Comparison of ENCODE assay signal across 14 cellular contexts in the genomic region with DNA sequence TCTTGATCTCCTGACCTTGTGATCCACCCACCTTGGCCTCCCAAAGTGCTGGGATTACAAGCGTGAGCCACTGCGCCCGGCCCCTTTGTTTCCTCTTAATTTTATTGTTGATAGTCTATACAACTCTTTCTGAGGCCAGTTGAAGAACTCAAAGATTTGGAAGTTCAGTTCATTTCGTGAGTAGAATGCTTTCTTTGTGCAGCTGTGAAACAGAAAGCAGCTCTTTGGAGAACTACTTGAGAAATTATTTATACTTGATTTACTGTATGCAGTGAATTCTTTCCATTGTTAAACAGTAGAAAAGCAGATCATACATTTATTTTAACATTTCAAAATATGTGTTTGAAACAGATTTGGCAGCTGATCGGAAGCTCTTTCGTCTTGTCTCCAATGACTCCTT.
"Had no signal": no experiment of that assay in that cellular context is flagged by ENCODE, and none has a peak within 500 bp of the region (broad histone marks: within the 10 kb centered on the region; RNA-seq: fewer than 3 reads in every experiment).

No MANE protein-coding gene starts in this region.

- H3K27me3 ChIP-seq: heart right ventricle, neutrophil, ovary, testis, uterus had no signal

- H3K27ac ChIP-seq: heart right ventricle, neutrophil, ovary, prostate gland, testis, uterus had no signal

- H3K9me3 Mint-ChIP-seq: memory B cell had no signal

- DNase-seq: activated CD4-positive, alpha-beta T cell treated with anti-CD3 and anti-CD28 coated beads, Interleukin-2, amount 50 U/mL, for 4 hours; heart right ventricle; islet precursor cell; left colon; ovary; stimulated activated CD4-positive, alpha-beta T cell treated with anti-CD3 and anti-CD28 coated beads, Interleukin-2, amount 100 ng/mL, for 48 hours; stimulated activated CD8-positive, alpha-beta memory T cell treated with anti-CD3 and anti-CD28 coated beads, Interleukin-4, amount 100 ng/mL, for 48 hours; stimulated activated naive CD4-positive, alpha-beta T cell; testis; trophoblast cell; uterus had no signal

- H3K27me3 Mint-ChIP-seq: memory B cell had no signal

- H3K4me1 ChIP-seq: prostate gland had no signal

- ATAC-seq: left colon had no signal

- H3K4me3 Mint-ChIP-seq: memory B cell had no signal

- H3K4me3 ChIP-seq: heart right ventricle, ovary, prostate gland, testis, uterus had no signal

- H3K9me3 ChIP-seq: heart right ventricle, neutrophil, ovary, prostate gland, testis, uterus had no signal

- H3K27ac Mint-ChIP-seq: memory B cell had no signal

- H3K36me3 ChIP-seq: ovary, prostate gland, uterus had no signal
